Comparison of ENCODE assay signal across 8 cellular contexts in the genomic region with DNA sequence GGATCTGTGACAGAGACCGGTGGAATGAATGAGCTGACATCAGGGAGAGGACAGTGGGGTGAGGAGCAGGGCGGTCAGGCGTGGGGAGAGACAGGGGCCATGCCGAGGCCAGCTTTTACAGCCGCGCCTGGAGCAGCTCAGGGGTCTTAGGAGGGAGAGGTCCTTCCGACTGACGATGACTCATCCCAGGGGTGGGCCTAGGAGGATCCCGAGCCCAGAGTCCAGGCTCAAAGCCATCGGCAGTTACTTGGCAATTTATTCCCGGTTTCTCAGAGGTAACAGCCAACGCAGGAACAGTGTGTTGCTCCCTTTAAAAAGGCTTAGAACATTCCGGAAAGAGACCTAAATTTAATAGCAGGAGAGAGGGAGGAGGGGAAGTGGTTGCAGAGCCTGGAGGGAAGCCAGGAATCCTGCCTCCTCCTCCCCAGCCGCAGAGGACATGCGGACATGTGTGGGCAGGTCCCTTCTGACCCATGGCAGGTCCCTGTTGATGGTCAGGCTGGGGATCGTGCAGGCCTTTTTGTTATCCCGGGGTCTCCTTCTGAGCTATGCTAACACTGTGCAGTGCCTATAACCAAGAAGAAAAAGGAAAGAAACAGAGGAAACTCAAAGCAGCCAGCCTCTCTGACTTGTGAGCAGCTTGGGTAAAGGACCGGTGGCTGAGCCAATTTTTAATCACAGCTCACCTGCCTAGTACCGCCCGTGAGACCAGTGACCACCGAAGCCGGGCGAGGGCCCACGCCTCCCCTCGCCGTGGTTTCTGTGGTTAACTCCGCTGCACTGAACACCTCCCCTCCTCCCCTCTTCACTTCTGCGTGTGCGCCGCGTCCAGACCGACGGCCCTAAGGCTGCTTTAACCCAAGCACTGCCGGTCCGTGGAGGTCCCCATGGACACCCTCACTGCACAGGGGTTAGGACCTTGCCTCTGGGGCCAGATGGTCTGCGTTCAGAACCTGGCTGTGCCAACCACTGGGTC.
DNase-seq lines count a peak whose midpoint lies in the region; ATAC-seq and TF ChIP-seq lines count a peak whose summit lies in the region.

No MANE protein-coding gene starts in this region.

- POLR2A ChIA-PET in CD8-positive, alpha-beta T cell (lab: Charles Lee), result no interaction called here

- H3K9me3 Mint-ChIP-seq in CD8-positive, alpha-beta T cell, result no peaks in the 10 kb centered on the region
- no peaks in the 10 kb centered on the region for H3K9me3 Mint-ChIP-seq in IgD-negative memory B cell

- no peaks in the 10 kb centered on the region for H3K9me3 ChIP-seq in CD8-positive, alpha-beta T cell (ENCODE audit: low read length)
- no peaks in the 10 kb centered on the region for H3K9me3 ChIP-seq in mammary epithelial cell (replicated peaks; ENCODE audit: insufficient read depth, low read length)
- no peaks in the 10 kb centered on the region for H3K9me3 ChIP-seq in muscle layer of duodenum (ENCODE audit: control insufficient read depth in 1 of 2, low read length in 2 of 2)

- no peaks in the 10 kb centered on the region for H3K36me3 ChIP-seq in CD8-positive, alpha-beta T cell (ENCODE audit: insufficient read depth, low read length)
- H3K36me3 ChIP-seq in mammary epithelial cell (ENCODE audit: insufficient read depth, low read length) (no peaks in the 10 kb centered on the region), muscle layer of duodenum (ENCODE audit: control insufficient read depth in 1 of 2, insufficient read depth in 2 of 2, low read length in 2 of 2) (no peaks in the 10 kb centered on the region)

- 21% methylated on average over 17 of the region's 36 CpGs for WGBS in mammary epithelial cell (ENCODE audit: low coverage, missing lambda C conversion rate)

- peaks cover 7% of the 10 kb centered on the region for H3K4me1 Mint-ChIP-seq in CD8-positive, alpha-beta T cell (ENCODE audit: low read depth)
- peaks cover 16 to 26% (median 20%) of the 10 kb centered on the region in 3 donors for H3K4me1 Mint-ChIP-seq in IgD-negative memory B cell

- H3K4me2 ChIP-seq in mammary epithelial cell (ENCODE audit: insufficient read depth, low read depth, low read length), result peak overlapping the region; percentile 64

- no peak for DNase-seq in CD8-positive, alpha-beta T cell
- DNase-seq in mammary epithelial cell (peak; percentile 65), glomerular visceral epithelial cell (ENCODE audit: extremely low spot score) (no peak), NCI-H446 (lab: John Stamatoyannopoulos, UW) (no peak)

- TSS peak; percentile 75 for BruUV-seq in mammary epithelial cell (replicated peaks; lab: Mats Ljungman, UMichigan)

- H2AFZ ChIP-seq in mammary epithelial cell (ENCODE audit: low read depth, low read length), result peak overlapping the region; percentile 87

- CTCF ChIA-PET in CD8-positive, alpha-beta T cell (lab: Charles Lee), result interaction anchor here (1.2 kb wide), 1 partner anchor 77 kb away, joined by 3 read pairs; no protein-coding TSS in a partner anchor
- CTCF ChIA-PET in mammary epithelial cell (lab: Charles Lee; ENCODE audit: low non-redundant PET), result no interaction called here

- H3K4me3 Mint-ChIP-seq in CD8-positive, alpha-beta T cell, result peak overlapping the region; percentile 16
- peak overlapping the region; percentile 33 to 90 (median 78) for H3K4me3 Mint-ChIP-seq in IgD-negative memory B cell

- in situ Hi-C loops in mammary epithelial cell (cut with MboI; ENCODE audit: low sequenced_read_pairs in 2 of 2), result no loop called here

- H3K79me2 ChIP-seq in mammary epithelial cell (ENCODE audit: insufficient read depth, low read length), result no peaks in the 10 kb centered on the region

- no peak overlapping the region for H3K27ac ChIP-seq in CD8-positive, alpha-beta T cell (ENCODE audit: low read depth, low read length)
- H3K27ac ChIP-seq in mammary epithelial cell (ENCODE audit: insufficient read depth, low read depth, low read length), result no peak overlapping the region
- peak overlapping the region; percentile 20 for H3K27ac ChIP-seq in muscle layer of duodenum (ENCODE audit: low read length)

- no peak overlapping the region for H3K4me3 ChIP-seq in CD8-positive, alpha-beta T cell (ENCODE audit: low read depth, low read length)
- H3K4me3 ChIP-seq in mammary epithelial cell (replicated peaks in 1 of 3; ENCODE audit: insufficient read depth in 1 of 3, low read depth in 2 of 3, low read length in 3 of 3) (no peak overlapping the region), muscle layer of duodenum (ENCODE audit: low read depth in 1 of 2, low read length in 2 of 2) (peak overlapping the region; percentile 40 to 43)

- no peaks in the 10 kb centered on the region for H3K27me3 ChIP-seq in CD8-positive, alpha-beta T cell (ENCODE audit: insufficient read depth, low read length)
- H3K27me3 ChIP-seq in mammary epithelial cell (ENCODE audit: insufficient read depth, low read length), result no peaks in the 10 kb centered on the region
- H3K27me3 ChIP-seq in muscle layer of duodenum (ENCODE audit: low read depth, low read length), result no peaks in the 10 kb centered on the region

- no peak for ATAC-seq in CD8-positive, alpha-beta T cell
- ATAC-seq in GM19372 (IDR thresholded peaks at IDR 0.05; ENCODE audit: low read depth, unreplicated experiment), result peak; percentile 43
- ATAC-seq in GM18519 (IDR thresholded peaks at IDR 0.05; ENCODE audit: low FRiP score, unreplicated experiment), result no peak

- no peaks in the 10 kb centered on the region for H4K20me1 ChIP-seq in mammary epithelial cell (ENCODE audit: insufficient read depth, low read length)

- no peaks in the 10 kb centered on the region for H3K36me3 Mint-ChIP-seq in CD8-positive, alpha-beta T cell
- H3K36me3 Mint-ChIP-seq in IgD-negative memory B cell, result no peaks in the 10 kb centered on the region

- H3K27me3 Mint-ChIP-seq in CD8-positive, alpha-beta T cell (ENCODE audit: low read depth), result peaks cover 17% of the 10 kb centered on the region
- H3K27me3 Mint-ChIP-seq in IgD-negative memory B cell, result peaks cover 33% of the 10 kb centered on the region

- dilution Hi-C loops in mammary epithelial cell (cut with HindIII; ENCODE audit: low sequenced_read_pairs), result no loop called here

- no peak overlapping the region for H3K27ac Mint-ChIP-seq in CD8-positive, alpha-beta T cell
- peak overlapping the region in 1 of 3 donors; percentile 44 for H3K27ac Mint-ChIP-seq in IgD-negative memory B cell

- no peak for TF ChIP-seq CTCF in CD8-positive, alpha-beta T cell (IDR thresholded peaks at IDR 0.05)
- no peak for TF ChIP-seq CTCF in mammary epithelial cell (conservative IDR thresholded peaks at IDR 0.05 in 1 of 2, IDR thresholded peaks at IDR 0.05 in 1 of 2; ENCODE audit: extremely low read depth in 1 of 2, insufficient read depth in 1 of 2, low read depth in 1 of 2, low read length in 2 of 2)

- H3K9ac ChIP-seq in mammary epithelial cell (ENCODE audit: insufficient read depth, low read length), result no peak overlapping the region

- H3K4me1 ChIP-seq in CD8-positive, alpha-beta T cell (ENCODE audit: insufficient read depth, low read length), result peaks cover 12% of the 10 kb centered on the region
- H3K4me1 ChIP-seq in mammary epithelial cell (ENCODE audit: insufficient read depth, low read length), result peaks cover 14% of the 10 kb centered on the region
- H3K4me1 ChIP-seq in muscle layer of duodenum (ENCODE audit: control insufficient read depth in 1 of 2, insufficient read depth in 2 of 2, low read length in 2 of 2), result peaks cover 8 to 29% of the 10 kb centered on the region in 2 donors

- intact Hi-C loops in CD8-positive, alpha-beta T cell (cut with DNase I, micrococcal nuclease), result no loop called here
- intact Hi-C loops in mammary epithelial cell (cut with micrococcal nuclease), result no loop called here

Comparison
In these comparisons a context has a peak if more than half of its experiments do, and no peak if none do; other contexts are left out.
1. H3K4me3 ChIP-seq: peak in muscle layer of duodenum (2 of 2); none in CD8-positive, alpha-beta T cell (single experiment) and mammary epithelial cell (0 of 3).